Comparison of ENCODE assay signal across 13 cellular contexts in genomic region chr1:109369167-109369746, GRCh38. TPM values are rescaled to one million over a fixed set of nuclear protein-coding genes. Genes with fewer than 3 reads are reported as not detected.
DNase-seq lines count a peak whose midpoint lies in the region; ATAC-seq and TF ChIP-seq lines count a peak whose summit lies in the region.
"Had no signal": no experiment of that assay in that cellular context is flagged by ENCODE, and none has a peak within 500 bp of the region (broad histone marks: within the 10 kb centered on the region; RNA-seq: fewer than 3 reads in every experiment).

No MANE protein-coding gene starts in this region.

- TF ChIP-seq CTCF in upper lobe of left lung (IDR thresholded peaks at IDR 0.05) (no peak), hepatocyte (IDR thresholded peaks at IDR 0.05; ENCODE audit: poor library complexity) (no peak)

- H3K27me3 ChIP-seq in adipocyte (replicated peaks; ENCODE audit: control insufficient read depth, insufficient read depth, low read length): no peaks in the 10 kb centered on the region
- no peaks in the 10 kb centered on the region for H3K27me3 ChIP-seq in upper lobe of left lung
- H3K27me3 ChIP-seq in hepatocyte: no peaks in the 10 kb centered on the region
- H3K27me3 ChIP-seq in HAP-1 (ENCODE audit: low read depth): no peaks in the 10 kb centered on the region

- peak overlapping the region; percentile 85 for H3K9ac ChIP-seq in adipocyte (ENCODE audit: low read length)
- H3K9ac ChIP-seq: parathyroid adenoma had no signal

- WGBS in upper lobe of left lung, 2 donors: 66 to 76% methylated on average over 4 to 6 of the region's 6 CpGs
- 98% methylated on average over 6 of the region's 6 CpGs for WGBS in hepatocyte (ENCODE audit: low lambda C conversion rate, missing lambda C conversion rate)

- no peak overlapping the region for H2AFZ ChIP-seq in hepatocyte
- H2AFZ ChIP-seq: parathyroid adenoma had no signal

- peak in 1 of 2 donors; percentile 26 for ATAC-seq in upper lobe of left lung (ENCODE audit: low FRiP score in 2 of 2)
- ATAC-seq: Panc1 had no signal

- in situ Hi-C loops in HAP-1 (cut with MboI; ENCODE audit: low sequenced_read_pairs): no loop called here

- peaks cover 41% of the 10 kb centered on the region for H3K79me2 ChIP-seq in hepatocyte

- peaks cover 72% of the 10 kb centered on the region for H3K4me1 ChIP-seq in adipocyte (ENCODE audit: control insufficient read depth, insufficient read depth, low read length)
- H3K4me1 ChIP-seq in upper lobe of left lung: peaks cover 21 to 42% (median 33%) of the 10 kb centered on the region in 4 donors
- peaks cover 25% of the 10 kb centered on the region for H3K4me1 ChIP-seq in hepatocyte (ENCODE audit: insufficient read depth)
- H3K4me1 ChIP-seq in HAP-1: peaks cover 19% of the 10 kb centered on the region

- H3K4me3 ChIP-seq in adipocyte (ENCODE audit: low read length) (no peak overlapping the region), upper lobe of left lung (no peak overlapping the region), hepatocyte (no peak overlapping the region), HAP-1 (no peak overlapping the region)

- H3K4me2 ChIP-seq in hepatocyte: no peak overlapping the region

- TF ChIP-seq POLR2A in upper lobe of left lung (IDR thresholded peaks at IDR 0.05): no peak

- H3K9me3 ChIP-seq in adipocyte (ENCODE audit: control insufficient read depth, low read length): no peaks in the 10 kb centered on the region
- H3K9me3 ChIP-seq in upper lobe of left lung: no peaks in the 10 kb centered on the region
- H3K9me3 ChIP-seq in hepatocyte (ENCODE audit: low read depth): no peaks in the 10 kb centered on the region
- H3K9me3 ChIP-seq in HAP-1: peaks cover 5% of the 10 kb centered on the region

- DNase-seq in Kasumi-1 (lab: John Stamatoyannopoulos, UW): peak; percentile 29 to 39
- DNase-seq in adipocyte (ENCODE audit: low read depth): peak; percentile 42
- DNase-seq in medulla oblongata (ENCODE audit: extremely low spot score): peak; percentile 62
- peak in 1 of 2 donors; percentile 50 for DNase-seq in upper lobe of left lung
- DNase-seq in hepatocyte (ENCODE audit: low spot score): no peak
- DNase-seq in HAP-1 (ENCODE audit: low spot score in 2 of 2): no peak
- no peak for DNase-seq in NCI-H2227 treated with DMSO at 0.1 percent for 48 hours (lab: John Stamatoyannopoulos, UW)
- DNase-seq: activated T-cell treated with anti-CD3 and anti-CD28 coated beads, Interleukin-2, amount 50 U/mL, for 48 hours; left cardiac atrium; NCI-H1930 had no signal

- H3K36me3 ChIP-seq in adipocyte (ENCODE audit: control insufficient read depth, insufficient read depth, low read length, severe bottlenecking): peaks cover 42% of the 10 kb centered on the region
- H3K36me3 ChIP-seq in upper lobe of left lung: peaks cover 8 to 25% (median 16%) of the 10 kb centered on the region in 4 donors
- H3K36me3 ChIP-seq in hepatocyte (replicated peaks; ENCODE audit: insufficient read depth, low read depth): no peaks in the 10 kb centered on the region
- H3K36me3 ChIP-seq in HAP-1 (replicated peaks): peaks cover 13% of the 10 kb centered on the region

- no peaks in the 10 kb centered on the region for H3K9me2 ChIP-seq in hepatocyte (replicated peaks; ENCODE audit: insufficient read depth)

- TF ChIP-seq EP300 in upper lobe of left lung (IDR thresholded peaks at IDR 0.05): no peak

- H3K27ac ChIP-seq in upper lobe of left lung (peak overlapping the region; percentile 10 to 82 (median 68)), hepatocyte (no peak overlapping the region)
- H3K27ac ChIP-seq: parathyroid adenoma, VCaP had no signal

- no peaks in the 10 kb centered on the region for H4K20me1 ChIP-seq in hepatocyte (ENCODE audit: insufficient read depth, poor library complexity, severe bottlenecking)

RNA-seq across cellular contexts. Expression of gene SORT1, which starts 28.5 kb away (rescaled TPM):
- total RNA-seq in upper lobe of left lung (100 to 1,000 TPM; 105 to 222 (median 116) TPM), hepatocyte (59.3 and 66.3 TPM in 2 replicates)
- 34.4 and 43.7 TPM in 2 replicates for polyA plus RNA-seq in hepatocyte

RNA-seq across cellular contexts. Expression of gene PSMA5, which starts 57.0 kb away (rescaled TPM):
- total RNA-seq in upper lobe of left lung (10 to 100 TPM; 15.2 to 69.5 (median 29.8) TPM), hepatocyte (50.5 and 64.4 TPM in 2 replicates)
- polyA plus RNA-seq in hepatocyte: 83.1 and 90.1 TPM in 2 replicates

Comparison
In these comparisons a context has a peak if more than half of its experiments do, and no peak if none do; other contexts are left out.
1. DNase-seq: peak in Kasumi-1 (2 of 2), adipocyte (single experiment) and medulla oblongata (single experiment); none in hepatocyte (single experiment), HAP-1 (0 of 2) and NCI-H2227 treated with DMSO at 0.1 percent for 48 hours (single experiment).